28 cellular contexts compared by ENCODE assay signal in genomic region chr17:29049541-29050150, GRCh38. TPM values are rescaled to one million over a fixed set of nuclear protein-coding genes. Genes with fewer than 3 reads are reported as not detected.
"Had no signal": no experiment of that assay in that cellular context is flagged by ENCODE, and none has a peak within 500 bp of the region (broad histone marks: within the 10 kb centered on the region; RNA-seq: fewer than 3 reads in every experiment).

No MANE protein-coding gene starts in this region.

- H3K27me3 ChIP-seq: adrenal gland, colonic mucosa, dorsolateral prefrontal cortex, esophagus muscularis mucosa, neural progenitor cell, right atrium auricular region, transverse colon, uterus had no signal

- H3K36me3 ChIP-seq: adrenal gland, colonic mucosa, esophagus muscularis mucosa, gastrocnemius medialis, neural progenitor cell, right atrium auricular region, transverse colon, uterus had no signal

- H3K27me3 Mint-ChIP-seq: activated naive CD8-positive, alpha-beta T cell had no signal

- H3K9me3 ChIP-seq: adrenal gland, colonic mucosa, esophagus muscularis mucosa, gastrocnemius medialis, psoas muscle, right atrium auricular region, stomach, transverse colon, uterus had no signal

- H3K9ac ChIP-seq: neural progenitor cell had no signal

- H3K27ac ChIP-seq: adrenal gland, colonic mucosa, dorsolateral prefrontal cortex, esophagus muscularis mucosa, gastrocnemius medialis, neural progenitor cell, psoas muscle, right atrium auricular region, stomach, transverse colon, uterus had no signal

- H2AFZ ChIP-seq: neural progenitor cell had no signal

- ATAC-seq: effector memory CD8-positive, alpha-beta T cell; gastrocnemius medialis; left ventricle myocardium superior; psoas muscle had no signal

- DNase-seq: activated naive CD4-positive, alpha-beta T cell; activated T-cell treated with anti-CD3 and anti-CD28 coated beads, Interleukin-2, amount 50 U/mL, for 1 hour; adrenal gland; colonic mucosa; dorsolateral prefrontal cortex; effector memory CD8-positive, alpha-beta T cell; gastrocnemius medialis; head of caudate nucleus; left ventricle myocardium superior; midbrain; psoas muscle; stimulated activated CD4-positive, alpha-beta T cell treated with anti-CD3 and anti-CD28 coated beads, Interleukin-12 subunit alpha, Interleukin-12 subunit beta, amount 100 ng/mL, for 4 hours; stomach; T-helper 9 cell; transverse colon; uterus had no signal

- H3K4me3 Mint-ChIP-seq: activated naive CD8-positive, alpha-beta T cell; effector memory CD8-positive, alpha-beta T cell; WTC11 had no signal

- H3K27ac Mint-ChIP-seq: activated naive CD8-positive, alpha-beta T cell; activated T-helper 2 cell treated with anti-CD3 and anti-CD28 coated beads, Interferon-gamma antibody, Interleukin-2, Interleukin-4, amounts not matched to agents 10 μg/mL and 5 μg/mL and 100 μg/mL, durations not matched to agents 14 hours and 24 hours and 36 hours; effector memory CD8-positive, alpha-beta T cell; WTC11 had no signal

- H3K36me3 Mint-ChIP-seq: neural progenitor cell had no signal

- H3K4me2 ChIP-seq: neural progenitor cell had no signal

- H3K4me1 ChIP-seq: colonic mucosa, esophagus muscularis mucosa, gastrocnemius medialis, psoas muscle, right atrium auricular region, stomach, transverse colon, uterus had no signal

- H3K4me3 ChIP-seq: adrenal gland, colonic mucosa, dorsolateral prefrontal cortex, esophagus muscularis mucosa, gastrocnemius medialis, neural progenitor cell, psoas muscle, right atrium auricular region, stomach, transverse colon, uterus had no signal

- H3K9me3 Mint-ChIP-seq: activated T-helper 2 cell treated with anti-CD3 and anti-CD28 coated beads, Interferon-gamma antibody, Interleukin-2, Interleukin-4, amounts not matched to agents 10 μg/mL and 5 μg/mL and 100 μg/mL, durations not matched to agents 14 hours and 24 hours and 36 hours; effector memory CD8-positive, alpha-beta T cell; WTC11 had no signal

RNA-seq across cellular contexts. Expression of gene SEZ6, which starts 43.8 kb away (rescaled TPM):
- total RNA-seq: activated T-helper 2 cell treated with anti-CD3 and anti-CD28 coated beads, Interferon-gamma antibody, Interleukin-2, Interleukin-4, amounts not matched to agents 10 μg/mL and 5 μg/mL and 100 μg/mL, durations not matched to agents 14 hours and 24 hours and 36 hours; astrocyte; bronchial epithelial cell; gastrocnemius medialis; left ventricle myocardium superior; mammary epithelial cell; osteoblast; psoas muscle; skeletal muscle tissue; T-helper 1 cell treated with Interleukin-12 subunit alpha and Interleukin-12 subunit beta and Interleukin-4 antibody, amounts not matched to agents 30 ng/mL and 1 ng/mL, for 36 hours had no signal
- polyA plus RNA-seq: mammary epithelial cell had no signal
